12 cellular contexts compared by ENCODE assay signal in the genomic region with DNA sequence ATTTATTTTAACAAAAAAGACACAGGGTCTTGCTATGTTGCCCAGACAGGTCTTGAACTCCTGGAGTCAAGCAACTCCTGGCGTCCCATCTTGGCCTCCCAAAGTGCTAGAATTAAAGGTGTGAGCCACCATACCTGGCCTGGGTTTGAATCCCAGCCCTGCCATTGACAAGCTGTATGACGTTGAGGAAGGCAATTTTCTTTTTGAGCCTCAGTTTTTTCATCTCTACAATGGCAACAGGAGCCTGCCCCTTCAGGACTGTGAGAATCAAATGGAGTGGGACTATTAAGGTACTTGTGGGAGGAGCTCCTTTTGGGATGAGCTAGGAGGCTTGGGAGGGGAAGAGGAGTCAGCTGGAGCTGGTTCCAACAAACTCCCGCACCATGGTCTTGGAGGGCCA. TPM values are rescaled to one million over a fixed set of nuclear protein-coding genes. Genes with fewer than 3 reads are reported as not detected.
A peak's percentile ranks its signal among the peaks of the same experiment; 100 is the strongest.
DNase-seq lines count a peak whose midpoint lies in the region; ATAC-seq and TF ChIP-seq lines count a peak whose summit lies in the region.
"Had no signal": no experiment of that assay in that cellular context is flagged by ENCODE, and none has a peak within 500 bp of the region (broad histone marks: within the 10 kb centered on the region; RNA-seq: fewer than 3 reads in every experiment).

No MANE protein-coding gene starts in this region.

- H3K36me3 ChIP-seq in heart left ventricle: no peaks in the 10 kb centered on the region
- H3K36me3 ChIP-seq in breast epithelium: no peaks in the 10 kb centered on the region

- TF ChIP-seq POLR2A in heart left ventricle (IDR thresholded peaks at IDR 0.05) (no peak), breast epithelium (IDR thresholded peaks at IDR 0.05) (no peak)

- H3K27me3 ChIP-seq in heart left ventricle (no peaks in the 10 kb centered on the region), breast epithelium (no peaks in the 10 kb centered on the region)

- ATAC-seq in heart left ventricle (no peak), left cardiac atrium (no peak)
- ATAC-seq in natural killer cell treated with Interleukin-12 subunit alpha and Interleukin-12 subunit beta and Interleukin-15 and Interleukin-18, amount 100 ng/mL, for 72 hours: no peak

- peak overlapping the region in 1 of 2 donors; percentile 77 for H3K27ac Mint-ChIP-seq in natural killer cell treated with Interleukin-12 subunit alpha and Interleukin-12 subunit beta and Interleukin-15 and Interleukin-18, amount 100 ng/mL, for 72 hours

- peak overlapping the region in 9 of 12 donors; percentile 35 to 99 (median 93) for H3K27ac ChIP-seq in heart left ventricle
- H3K27ac ChIP-seq in breast epithelium: peak overlapping the region; percentile 94 to 97

- H3K36me3 Mint-ChIP-seq in natural killer cell treated with Interleukin-12 subunit alpha and Interleukin-12 subunit beta and Interleukin-15 and Interleukin-18, amount 100 ng/mL, for 72 hours: no peaks in the 10 kb centered on the region

- H3K4me3 ChIP-seq in heart left ventricle (no peak overlapping the region), breast epithelium (no peak overlapping the region)

- H3K9me3 Mint-ChIP-seq in natural killer cell treated with Interleukin-12 subunit alpha and Interleukin-12 subunit beta and Interleukin-15 and Interleukin-18, amount 100 ng/mL, for 72 hours: no peaks in the 10 kb centered on the region
- H3K9me3 Mint-ChIP-seq: effector memory CD8-positive, alpha-beta T cell had no signal

- H3K4me3 Mint-ChIP-seq in natural killer cell treated with Interleukin-12 subunit alpha and Interleukin-12 subunit beta and Interleukin-15 and Interleukin-18, amount 100 ng/mL, for 72 hours: peak overlapping the region; percentile 30

- intact Hi-C loops in heart left ventricle (cut with DNase I): loop anchor here in 1 of 10 donors (10.0 kb wide), 1 partner anchor 650 kb away; a partner anchor contains a TSS
- intact Hi-C loops in left cardiac atrium (cut with DNase I): no loop called here
- intact Hi-C loops in breast epithelium (cut with DNase I; ENCODE audit: low total_unique reads): no loop called here
- intact Hi-C loops in posterior vena cava (cut with DNase I): loop anchor here in 1 of 2 donors (10.0 kb wide), 1 partner anchor 100 kb away; a partner anchor contains a TSS

- H3K27me3 Mint-ChIP-seq in natural killer cell treated with Interleukin-12 subunit alpha and Interleukin-12 subunit beta and Interleukin-15 and Interleukin-18, amount 100 ng/mL, for 72 hours: no peaks in the 10 kb centered on the region
- H3K27me3 Mint-ChIP-seq: effector memory CD8-positive, alpha-beta T cell had no signal

- peaks cover 25 to 96% (median 84%) of the 10 kb centered on the region in 12 donors for H3K4me1 ChIP-seq in heart left ventricle
- H3K4me1 ChIP-seq in breast epithelium: peaks cover 38 to 63% of the 10 kb centered on the region in 2 donors

- TF ChIP-seq CTCF in heart left ventricle (IDR thresholded peaks at IDR 0.05): no peak
- TF ChIP-seq CTCF in breast epithelium (IDR thresholded peaks at IDR 0.05): no peak

- peaks cover 79 to 83% of the 10 kb centered on the region in 2 donors for H3K4me1 Mint-ChIP-seq in natural killer cell treated with Interleukin-12 subunit alpha and Interleukin-12 subunit beta and Interleukin-15 and Interleukin-18, amount 100 ng/mL, for 72 hours (ENCODE audit: low read depth in 2 of 2)

- DNase-seq in heart left ventricle (no peak), left cardiac atrium (no peak), breast epithelium (ENCODE audit: low spot score in 2 of 2) (peak in 1 of 2 donors; percentile 10), ureter (ENCODE audit: low spot score) (peak; percentile 38), DMS 273 treated with DMSO at 0.1 percent for 48 hours (lab: John Stamatoyannopoulos, UW) (no peak), posterior vena cava (ENCODE audit: low spot score) (no peak)
- no peak for DNase-seq in natural killer cell treated with Interleukin-12 subunit alpha and Interleukin-12 subunit beta and Interleukin-15 and Interleukin-18, amount 100 ng/mL, for 72 hours (ENCODE audit: low spot score)
- no peak for DNase-seq in stimulated activated CD4-positive, alpha-beta T cell treated with anti-CD3 and anti-CD28 coated beads, Interleukin-4, amount 100 ng/mL, for 1 hour
- DNase-seq: NCI-H526 had no signal

- 91 to 97% (median 92%) methylated on average over 3 of the region's 3 CpGs for WGBS in heart left ventricle, 4 donors

- H3K9me3 ChIP-seq in heart left ventricle: no peaks in the 10 kb centered on the region
- H3K9me3 ChIP-seq in breast epithelium: no peaks in the 10 kb centered on the region

RNA-seq across cellular contexts. Expression of a gene that starts 6.2 kb away (rescaled TPM):
- 10 to 100 TPM; 14.1 to 41.4 (median 19.4) TPM for total RNA-seq in heart left ventricle
- polyA plus RNA-seq in heart left ventricle: 10 to 100 TPM; 15.5 to 22.0 TPM
- 10 to 100 TPM; 23.3 to 43.8 TPM for total RNA-seq in left cardiac atrium
- total RNA-seq in breast epithelium: 10 to 100 TPM; 14.2 to 31.2 (median 25.2) TPM
- total RNA-seq in natural killer cell treated with Interleukin-12 subunit alpha and Interleukin-12 subunit beta and Interleukin-15 and Interleukin-18, amount 100 ng/mL, for 72 hours: 10 to 100 TPM; 26.4 to 37.8 TPM
- 34.9 TPM for total RNA-seq in ureter
- 10 to 100 TPM; 47.5 to 54.5 TPM for total RNA-seq in posterior vena cava

RNA-seq across cellular contexts. Expression of a gene that starts 27.5 kb away (rescaled TPM):
- total RNA-seq in heart left ventricle (1 to 10 TPM in 2 of 9 donors, under 1 TPM in 7; 0.07 to 9.8 (median 0.69) TPM), left cardiac atrium (1 to 10 TPM; 1.3 to 1.9 TPM), breast epithelium (under 1 TPM; 0.29 to 0.98 (median 0.80) TPM), ureter (3.1 TPM), posterior vena cava (1 to 10 TPM; 1.4 to 2.5 TPM)
- polyA plus RNA-seq in heart left ventricle: 1 to 10 TPM in 1 of 2 donors, under 1 TPM in 1; 0.34 to 2.8 TPM
- total RNA-seq in natural killer cell treated with Interleukin-12 subunit alpha and Interleukin-12 subunit beta and Interleukin-15 and Interleukin-18, amount 100 ng/mL, for 72 hours: 100 to 1,000 TPM in 1 of 2 donors, 10 to 100 TPM in 1; 79.2 to 172 TPM

RNA-seq across cellular contexts. Expression of a gene that starts 49.3 kb away (rescaled TPM):
- total RNA-seq in heart left ventricle (1 to 10 TPM; 1.2 to 8.7 (median 2.2) TPM), left cardiac atrium (1 to 10 TPM; 1.2 to 1.3 TPM), breast epithelium (not detected), ureter (2.0 TPM), posterior vena cava (under 1 TPM; 0.79 to 1.00 TPM)
- under 1 TPM; 0.30 to 0.35 TPM for polyA plus RNA-seq in heart left ventricle
- not detected for total RNA-seq in natural killer cell treated with Interleukin-12 subunit alpha and Interleukin-12 subunit beta and Interleukin-15 and Interleukin-18, amount 100 ng/mL, for 72 hours
- polyA plus RNA-seq: aorta, neural cell had no signal

Comparison
In these comparisons a context has a peak if more than half of its experiments do, and no peak if none do; other contexts are left out.
1. RNA of a gene that starts 27.5 kb away (total RNA-seq): 79.2 to 172 TPM in natural killer cell treated with Interleukin-12 subunit alpha and Interleukin-12 subunit beta and Interleukin-15 and Interleukin-18, amount 100 ng/mL, for 72 hours; 3.1 TPM in ureter (single experiment), 1.4 to 2.5 TPM in posterior vena cava, 1.3 to 1.9 TPM in left cardiac atrium, 0.29 to 0.98 TPM in breast epithelium and 0.07 to 9.8 TPM in heart left ventricle; every median in the first group is over 4 times any median in the second.